21 cellular contexts compared by ENCODE assay signal in genomic region chr7:88361357-88361756, GRCh38. TPM values are rescaled to one million over a fixed set of nuclear protein-coding genes. Genes with fewer than 3 reads are reported as not detected.
DNase-seq lines count a peak whose midpoint lies in the region; ATAC-seq and TF ChIP-seq lines count a peak whose summit lies in the region.
"Had no signal": no experiment of that assay in that cellular context is flagged by ENCODE, and none has a peak within 500 bp of the region (broad histone marks: within the 10 kb centered on the region; RNA-seq: fewer than 3 reads in every experiment).

No MANE protein-coding gene starts in this region.

- H3K4me1 ChIP-seq in prostate gland (replicated peaks), result no peaks in the 10 kb centered on the region

- ATAC-seq in stimulated activated naive CD8-positive, alpha-beta T cell treated with anti-CD3 and anti-CD28 coated beads, Interleukin-15, Interleukin-2, amounts not matched to agents 100 U/mL and 50 U/mL, for 24 hours, result peak; percentile 19
- no peak for ATAC-seq in stimulated activated naive CD8-positive, alpha-beta T cell treated with anti-CD3 and anti-CD28 coated beads, Interleukin-15, amount 100 ng/mL, for 72 hours
- no peak for ATAC-seq in HG03025 (IDR thresholded peaks at IDR 0.05; ENCODE audit: low FRiP score, unreplicated experiment)
- ATAC-seq: left cardiac atrium had no signal

- TF ChIP-seq CTCF in prostate gland (IDR thresholded peaks at IDR 0.05), result no peak

- no peaks in the 10 kb centered on the region for H3K36me3 ChIP-seq in prostate gland

- no peaks in the 10 kb centered on the region for H3K4me1 Mint-ChIP-seq in stimulated activated naive CD8-positive, alpha-beta T cell treated with anti-CD3 and anti-CD28 coated beads, Interleukin-15, amount 100 ng/mL, for 72 hours
- H3K4me1 Mint-ChIP-seq: activated naive CD8-positive, alpha-beta T cell treated with anti-CD3 and anti-CD28 coated beads, Interleukin-2, amount 10 ng/mL, durations not matched to agents 7 days and 5 days had no signal

- no peak for DNase-seq in stimulated activated naive CD8-positive, alpha-beta T cell treated with anti-CD3 and anti-CD28 coated beads, Interleukin-15, Interleukin-2, amounts not matched to agents 100 U/mL and 50 U/mL, for 24 hours
- DNase-seq in stimulated activated naive CD8-positive, alpha-beta T cell treated with anti-CD3 and anti-CD28 coated beads, Interleukin-15, amount 100 ng/mL, for 72 hours, result no peak
- DNase-seq in NCI-H187 (lab: John Stamatoyannopoulos, UW) (peak; percentile 57 to 71), SK-N-DZ (ENCODE audit: low spot score) (peak; percentile 22), prostate gland (ENCODE audit: low spot score) (no peak), T-helper 2 cell (no peak)
- no peak for DNase-seq in activated CD8-positive, alpha-beta memory T cell treated with anti-CD3 and anti-CD28 coated beads, Interleukin-2, amount 50 U/mL, for 4 hours
- DNase-seq: activated CD4-positive, alpha-beta memory T cell treated with anti-CD3 and anti-CD28 coated beads for 36 hours; activated naive CD8-positive, alpha-beta T cell treated with anti-CD3 and anti-CD28 coated beads, Interleukin-2, amount 10 ng/mL, durations not matched to agents 7 days and 5 days; CD4-positive, alpha-beta T cell; foreskin fibroblast; left cardiac atrium; midbrain; NCI-H146; NCI-H774; occipital lobe; stimulated activated CD4-positive, alpha-beta T cell treated with anti-CD3 and anti-CD28 coated beads, Interleukin-1b, Interleukin-23, amount 100 ng/mL, for 48 hours had no signal

- WGBS in prostate gland, result 64% methylated on average over 5 of the region's 5 CpGs

- H3K4me3 ChIP-seq in prostate gland, result no peak overlapping the region
- H3K4me3 ChIP-seq: coronary artery had no signal

- no peak for TF ChIP-seq POLR2A in prostate gland (IDR thresholded peaks at IDR 0.05)

- no peaks in the 10 kb centered on the region for H3K9me3 Mint-ChIP-seq in stimulated activated naive CD8-positive, alpha-beta T cell treated with anti-CD3 and anti-CD28 coated beads, Interleukin-15, amount 100 ng/mL, for 72 hours
- H3K9me3 Mint-ChIP-seq: activated CD4-positive, alpha-beta memory T cell treated with anti-CD3 and anti-CD28 coated beads for 36 hours; activated naive CD8-positive, alpha-beta T cell treated with anti-CD3 and anti-CD28 coated beads, Interleukin-2, amount 10 ng/mL, durations not matched to agents 7 days and 5 days; brain; CD4-positive, alpha-beta T cell had no signal

- H3K27ac ChIP-seq in prostate gland, result no peak overlapping the region
- H3K27ac ChIP-seq: coronary artery had no signal

- no peak overlapping the region for H3K4me3 Mint-ChIP-seq in stimulated activated naive CD8-positive, alpha-beta T cell treated with anti-CD3 and anti-CD28 coated beads, Interleukin-15, amount 100 ng/mL, for 72 hours
- H3K4me3 Mint-ChIP-seq: activated CD4-positive, alpha-beta memory T cell treated with anti-CD3 and anti-CD28 coated beads for 36 hours; activated naive CD8-positive, alpha-beta T cell treated with anti-CD3 and anti-CD28 coated beads, Interleukin-2, amount 10 ng/mL, durations not matched to agents 7 days and 5 days; brain; CD4-positive, alpha-beta T cell had no signal

- intact Hi-C loops in prostate gland (cut with DNase I), result no loop called here

- H3K27ac Mint-ChIP-seq in stimulated activated naive CD8-positive, alpha-beta T cell treated with anti-CD3 and anti-CD28 coated beads, Interleukin-15, amount 100 ng/mL, for 72 hours, result peak overlapping the region in 1 of 2 donors; percentile 31
- H3K27ac Mint-ChIP-seq: activated CD4-positive, alpha-beta memory T cell treated with anti-CD3 and anti-CD28 coated beads for 36 hours; activated naive CD8-positive, alpha-beta T cell treated with anti-CD3 and anti-CD28 coated beads, Interleukin-2, amount 10 ng/mL, durations not matched to agents 7 days and 5 days; brain; CD4-positive, alpha-beta T cell had no signal

- no peaks in the 10 kb centered on the region for H3K27me3 ChIP-seq in prostate gland (replicated peaks; ENCODE audit: insufficient read depth)

- no peaks in the 10 kb centered on the region for H3K9me3 ChIP-seq in prostate gland

- no peaks in the 10 kb centered on the region for H3K27me3 Mint-ChIP-seq in stimulated activated naive CD8-positive, alpha-beta T cell treated with anti-CD3 and anti-CD28 coated beads, Interleukin-15, amount 100 ng/mL, for 72 hours
- H3K27me3 Mint-ChIP-seq: brain had no signal

RNA-seq across cellular contexts. Expression of gene STEAP4, which starts 54.7 kb away (rescaled TPM):
- 0.01 TPM in 1 of 2 replicates, not detected in the other for polyA plus RNA-seq in SK-N-DZ (2014; cell fraction: cytosol; rRNA removed)
- not detected in 2 replicates for polyA plus RNA-seq in SK-N-DZ (2014; cell fraction: nucleus; rRNA removed)
- total RNA-seq in prostate gland, result 10 to 100 TPM; 39.6 to 40.1 TPM
- total RNA-seq: activated CD4-positive, alpha-beta memory T cell treated with anti-CD3 and anti-CD28 coated beads for 36 hours; activated naive CD8-positive, alpha-beta T cell treated with anti-CD3 and anti-CD28 coated beads, Interleukin-2, amount 10 ng/mL, durations not matched to agents 7 days and 5 days; CD4-positive, alpha-beta T cell; RPMI7951 had no signal

Comparison
In these comparisons a context has a peak if more than half of its experiments do, and no peak if none do; other contexts are left out.
1. DNase-seq: peak in NCI-H187 (2 of 2) and SK-N-DZ (single experiment); none in stimulated activated naive CD8-positive, alpha-beta T cell treated with anti-CD3 and anti-CD28 coated beads, Interleukin-15, Interleukin-2, amounts not matched to agents 100 U/mL and 50 U/mL, for 24 hours (single experiment), stimulated activated naive CD8-positive, alpha-beta T cell treated with anti-CD3 and anti-CD28 coated beads, Interleukin-15, amount 100 ng/mL, for 72 hours (0 of 2), prostate gland (single experiment), activated CD8-positive, alpha-beta memory T cell treated with anti-CD3 and anti-CD28 coated beads, Interleukin-2, amount 50 U/mL, for 4 hours (single experiment) and T-helper 2 cell (0 of 5).